20 cellular contexts compared by ENCODE assay signal in the genomic region with DNA sequence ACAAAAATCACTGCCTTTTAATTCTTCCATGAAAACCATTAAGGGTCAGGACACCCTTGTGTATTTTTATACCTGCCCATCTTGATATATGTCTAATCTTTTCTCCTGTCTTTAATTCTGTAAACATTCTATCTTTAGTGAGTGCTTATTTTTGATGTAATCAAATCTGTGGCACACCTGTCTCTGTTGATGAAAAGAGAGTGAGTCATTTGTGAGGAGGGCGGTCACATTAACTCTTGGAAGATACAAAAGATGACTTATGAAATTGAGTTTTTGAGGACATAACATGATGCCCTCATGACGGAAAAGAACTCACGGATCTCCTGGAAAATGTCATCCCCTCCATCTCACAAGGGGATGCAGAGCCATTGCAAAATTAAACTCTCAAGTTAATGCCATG.
A peak's percentile ranks its signal among the peaks of the same experiment; 100 is the strongest.
DNase-seq lines count a peak whose midpoint lies in the region; ATAC-seq, FAIRE-seq and TF ChIP-seq lines count a peak whose summit lies in the region.
"Had no signal": no experiment of that assay in that cellular context is flagged by ENCODE, and none has a peak within 500 bp of the region (broad histone marks: within the 10 kb centered on the region; RNA-seq: fewer than 3 reads in every experiment).

No MANE protein-coding gene starts in this region.

- H3K79me1 ChIP-seq in H1 (ENCODE audit: low read depth, low read length): no peaks in the 10 kb centered on the region

- H4K8ac ChIP-seq in H1 (ENCODE audit: extremely low read depth, insufficient read depth, low read length): no peak overlapping the region

- WGBS in H1 (ENCODE audit: extremely low coverage in 1 of 2, insufficient coverage in 1 of 2, insufficient read length in 1 of 2, insufficient replicate concordance in 2 of 2, low coverage in 1 of 2, low lambda C conversion rate in 2 of 2, missing lambda C conversion rate in 1 of 2), 2 experiments: 80% methylated on average over 3 of the region's 3 CpGs; no CpG with 5 or more reads in 1 of the 2 experiments

- no peak overlapping the region for H3K9ac ChIP-seq in H1 (replicated peaks in 1 of 4; ENCODE audit: extremely low read depth in 1 of 4, low read depth in 3 of 4, low read length in 3 of 4)
- H3K9ac ChIP-seq in skeletal muscle tissue (ENCODE audit: low read depth in 1 of 3, low read length in 3 of 3): no peak overlapping the region

- CTCF ChIA-PET in H1 (lab: Charles Lee; ENCODE audit: partially characterized antibody): no interaction called here

- no peak for TF ChIP-seq EP300 in H1 (IDR thresholded peaks at IDR 0.05; ENCODE audit: borderline replicate concordance in 1 of 2, low read depth in 2 of 2, low read length in 2 of 2)

- no peak for FAIRE-seq in H1 (lab: Jason Lieb, UNC)
- FAIRE-seq: GM12892, GM18507 had no signal

- no peak overlapping the region for H3K56ac ChIP-seq in H1 (replicated peaks; ENCODE audit: insufficient read length, low read depth, low read length)

- POLR2A ChIA-PET in H1 (lab: Charles Lee; ENCODE audit: partially characterized antibody): no interaction called here

- no peak for TF ChIP-seq RAD21 in H1 (IDR thresholded peaks at IDR 0.05 in 1 of 2, conservative IDR thresholded peaks at IDR 0.05 in 1 of 2; ENCODE audit: low read depth in 2 of 2, low read length in 2 of 2)

- H3K4me3 ChIP-seq in H1 (ENCODE audit: extremely low read depth in 1 of 4, insufficient read depth in 2 of 4, low read depth in 3 of 4, low read length in 4 of 4) (no peak overlapping the region), skeletal muscle tissue (ENCODE audit: low read length in 3 of 3) (no peak overlapping the region)

- H4K5ac ChIP-seq in H1 (ENCODE audit: insufficient read length, low read depth, low read length): no peak overlapping the region

- H2BK120ac ChIP-seq in H1 (replicated peaks; ENCODE audit: low read depth, low read length): no peak overlapping the region

- H3K9me3 ChIP-seq in H1 (ENCODE audit: insufficient read depth in 2 of 2, low read depth in 1 of 2, low read length in 1 of 2): no peaks in the 10 kb centered on the region
- H3K9me3 ChIP-seq in skeletal muscle tissue (ENCODE audit: control insufficient read depth in 3 of 3, low read length in 3 of 3): no peaks in the 10 kb centered on the region

- TF ChIP-seq POLR2A in H1 (IDR thresholded peaks at IDR 0.05; ENCODE audit: control extremely low read depth in 1 of 2, low read depth in 2 of 2, low read length in 2 of 2): no peak

- H2BK15ac ChIP-seq in H1 (ENCODE audit: low read length): no peak overlapping the region; the same call in 1 of the 2 replicates

- no peak overlapping the region for H3K18ac ChIP-seq in H1 (ENCODE audit: extremely low read depth, low read length)

- H2BK20ac ChIP-seq in H1 (ENCODE audit: low read length): no peak overlapping the region

- no peak overlapping the region for H2BK12ac ChIP-seq in H1 (ENCODE audit: low read depth, low read length)

- H3K23ac ChIP-seq in H1 (ENCODE audit: insufficient read length): no peak overlapping the region

- peak overlapping the region in 1 of 2 experiments; percentile 27; a peak in 1 of 4 replicates for H3K4me2 ChIP-seq in H1 (ENCODE audit: insufficient read depth in 1 of 2, low read depth in 2 of 2, low read length in 2 of 2)

- no peak overlapping the region for H2BK5ac ChIP-seq in H1 (ENCODE audit: low read depth, low read length)

- H3K4me1 ChIP-seq in H1 (replicated peaks in 1 of 4; ENCODE audit: control insufficient read depth in 3 of 4, insufficient read depth in 4 of 4, low read length in 3 of 4): peaks cover 0 to 9% (median 5%) of the 10 kb centered on the region in 4 experiments; a peak in 5 of 7 replicates
- H3K4me1 ChIP-seq in skeletal muscle tissue (ENCODE audit: control insufficient read depth in 3 of 3, insufficient read depth in 3 of 3, low read length in 3 of 3): peaks cover 0 to 4% (median 3%) of the 10 kb centered on the region in 3 donors

- no peaks in the 10 kb centered on the region for H4K20me1 ChIP-seq in H1 (replicated peaks in 1 of 2; ENCODE audit: control insufficient read depth in 1 of 2, insufficient read depth in 2 of 2, low read length in 2 of 2)

- H3K27ac ChIP-seq in H1 (ENCODE audit: low read depth, low read length) (no peak overlapping the region), skeletal muscle tissue (ENCODE audit: low read depth, low read length) (peak overlapping the region; percentile 39)

- H3K14ac ChIP-seq in H1 (ENCODE audit: insufficient read length): no peak overlapping the region

- no peak for TF ChIP-seq CTCF in H1 (IDR thresholded peaks at IDR 0.05; ENCODE audit: control extremely low read depth in 1 of 3, insufficient read depth in 1 of 3, low read depth in 1 of 3, low read length in 3 of 3)

- DNase-seq in NCI-H2171 treated with DMSO at 0.1 percent for 48 hours (lab: John Stamatoyannopoulos, UW) (peak; percentile 65), NCI-H2171 (lab: John Stamatoyannopoulos, UW) (no peak), NCI-H1417 treated with DMSO at 0.1 percent for 48 hours (lab: John Stamatoyannopoulos, UW) (peak; percentile 67), H1 (ENCODE audit: low read depth in 1 of 2, low spot score in 2 of 2) (no peak), NCI-H2227 (lab: John Stamatoyannopoulos, UW; ENCODE audit: unreplicated experiment) (no peak), NCI-H2196 treated with DMSO at 0.1 percent for 48 hours (lab: John Stamatoyannopoulos, UW; ENCODE audit: unreplicated experiment) (no peak)
- DNase-seq: 8988T; CD4-positive, alpha-beta T cell; NCI-H1105; NCI-H2227 treated with DMSO at 0.1 percent for 48 hours; NCI-H526; PC-3; RPMI8226; SIG-M5; T-helper 1 cell had no signal

- H2AFZ ChIP-seq in H1 (ENCODE audit: low read length): peak overlapping the region; percentile 79; the same call in 1 of the 2 replicates

- H3K4ac ChIP-seq in H1 (replicated peaks; ENCODE audit: insufficient read length, low read depth, low read length): no peak overlapping the region

- no peak overlapping the region for H4K91ac ChIP-seq in H1 (replicated peaks; ENCODE audit: insufficient read length, low read length)

- no peaks in the 10 kb centered on the region for H3K27me3 ChIP-seq in H1 (replicated peaks in 1 of 4; ENCODE audit: control insufficient read depth in 3 of 4, extremely low read depth in 1 of 4, insufficient read depth in 3 of 4, low read length in 3 of 4)
- H3K27me3 ChIP-seq in skeletal muscle tissue (ENCODE audit: control insufficient read depth in 3 of 3, insufficient read depth in 3 of 3, low read length in 3 of 3): no peaks in the 10 kb centered on the region

- H2AK5ac ChIP-seq in H1 (ENCODE audit: low read depth, low read length): no peak overlapping the region

- no peak for ATAC-seq in GM18511 (IDR thresholded peaks at IDR 0.05; ENCODE audit: unreplicated experiment)
- ATAC-seq: PC-3, SK-N-SH treated with all-trans-retinoic acid at 6 μM for 48 hours had no signal

- H3K79me2 ChIP-seq in H1 (ENCODE audit: control insufficient read depth in 1 of 2, insufficient read depth in 2 of 2, low read length in 2 of 2): no peaks in the 10 kb centered on the region

- H3K23me2 ChIP-seq in H1 (ENCODE audit: low read depth, low read length): no peaks in the 10 kb centered on the region

- H3K36me3 ChIP-seq in H1 (ENCODE audit: control insufficient read depth in 2 of 4, insufficient read depth in 4 of 4, low read length in 3 of 4) (no peaks in the 10 kb centered on the region), skeletal muscle tissue (ENCODE audit: control insufficient read depth in 3 of 3, insufficient read depth in 3 of 3, low read length in 3 of 3) (no peaks in the 10 kb centered on the region)

TF ChIP-seq in H1, 55 proteins besides CTCF, POLR2A, EP300 and RAD21:
- TF ChIP-seq ATF2 (IDR thresholded peaks at IDR 0.05; ENCODE audit: low read length): no peak
- TF ChIP-seq CHD2 (IDR thresholded peaks at IDR 0.05; ENCODE audit: low read length): no peak
- TF ChIP-seq TBP (IDR thresholded peaks at IDR 0.05; ENCODE audit: low read depth, low read length): no peak
- no peak for TF ChIP-seq SP4 (IDR thresholded peaks at IDR 0.05; ENCODE audit: low read length)
- TF ChIP-seq POLR2AphosphoS5 (IDR thresholded peaks at IDR 0.05; ENCODE audit: low read depth, low read length): no peak
- TF ChIP-seq BCL11A (IDR thresholded peaks at IDR 0.05; ENCODE audit: low read depth in 2 of 2, low read length in 2 of 2): no peak
- no peak for TF ChIP-seq TCF12 (IDR thresholded peaks at IDR 0.05; ENCODE audit: low read depth, low read length)
- no peak for TF ChIP-seq KDM5A (IDR thresholded peaks at IDR 0.05; ENCODE audit: low read length)
- no peak for TF ChIP-seq E2F6 (IDR thresholded peaks at IDR 0.05)
- TF ChIP-seq TAF1 (IDR thresholded peaks at IDR 0.05; ENCODE audit: low read depth, low read length): no peak
- no peak for TF ChIP-seq SIX5 (IDR thresholded peaks at IDR 0.05; ENCODE audit: low read depth, low read length)

Comparison
In these comparisons a context has a peak if more than half of its experiments do, and no peak if none do; other contexts are left out.
1. DNase-seq: peak in NCI-H2171 treated with DMSO at 0.1 percent for 48 hours (single experiment) and NCI-H1417 treated with DMSO at 0.1 percent for 48 hours (single experiment); none in NCI-H2171 (single experiment), H1 (0 of 2), NCI-H2227 (single experiment) and NCI-H2196 treated with DMSO at 0.1 percent for 48 hours (single experiment).